ENCODE assay signal across 21 cellular contexts in genomic region chr2:100399714-100400113, GRCh38.
"Had no signal": no experiment of that assay in that cellular context is flagged by ENCODE, and none has a peak within 500 bp of the region (broad histone marks: within the 10 kb centered on the region; RNA-seq: fewer than 3 reads in every experiment).

No MANE protein-coding gene starts in this region.

- H3K4me3 ChIP-seq: colonic mucosa, esophagus squamous epithelium, gastrocnemius medialis, heart right ventricle, left lung, lower lobe of right lung, mucosa of descending colon had no signal

- ATAC-seq: effector memory CD8-positive, alpha-beta T cell; gastrocnemius medialis; heart right ventricle; left cardiac atrium; left lung; left ventricle myocardium superior; lower lobe of right lung; mucosa of descending colon had no signal

- H3K4me1 ChIP-seq: colonic mucosa, esophagus squamous epithelium, gastrocnemius medialis, heart right ventricle, left lung, lower lobe of right lung had no signal

- H3K27ac Mint-ChIP-seq: dendritic cell treated with granulocyte-macrophage colony-stimulating factor and Interleukin-4, amounts not matched to agents 40 ng/mL and 50 ng/mL, for 4 days; effector memory CD8-positive, alpha-beta T cell; endodermal cell; mesothelial cell of epicardium had no signal

- H3K4me3 Mint-ChIP-seq: dendritic cell treated with granulocyte-macrophage colony-stimulating factor and Interleukin-4, amounts not matched to agents 40 ng/mL and 50 ng/mL, for 4 days; effector memory CD8-positive, alpha-beta T cell; endodermal cell; mesothelial cell of epicardium had no signal

- DNase-seq: colonic mucosa; cortex of kidney; effector CD8-positive, alpha-beta T cell; effector memory CD8-positive, alpha-beta T cell; endodermal cell; esophagus squamous epithelium; foreskin fibroblast; foreskin melanocyte; gastrocnemius medialis; glutamatergic neuron; head of caudate nucleus; heart right ventricle; hippocampal formation; left cardiac atrium; left lung; left ventricle myocardium superior; lower lobe of right lung; mesendoderm; mucosa of descending colon had no signal

- H3K27me3 ChIP-seq: colonic mucosa, esophagus squamous epithelium, gastrocnemius medialis, heart right ventricle, left lung had no signal

- H3K36me3 ChIP-seq: colonic mucosa had no signal

- H3K27me3 Mint-ChIP-seq: dendritic cell treated with granulocyte-macrophage colony-stimulating factor and Interleukin-4, amounts not matched to agents 40 ng/mL and 50 ng/mL, for 4 days; effector memory CD8-positive, alpha-beta T cell had no signal

- H3K4me1 Mint-ChIP-seq: endodermal cell had no signal

- H3K27ac ChIP-seq: colonic mucosa, esophagus squamous epithelium, gastrocnemius medialis, heart right ventricle, left lung, lower lobe of right lung had no signal

- H3K9me3 ChIP-seq: colonic mucosa, esophagus squamous epithelium, gastrocnemius medialis, heart right ventricle, left lung, lower lobe of right lung, mucosa of descending colon had no signal

- H3K9me3 Mint-ChIP-seq: dendritic cell treated with granulocyte-macrophage colony-stimulating factor and Interleukin-4, amounts not matched to agents 40 ng/mL and 50 ng/mL, for 4 days; effector memory CD8-positive, alpha-beta T cell; endodermal cell; mesothelial cell of epicardium had no signal
